In genomic region chr12:50084409-50084774, GRCh38 we compare ENCODE assay signal across 6 cellular contexts. TPM values are rescaled to one million over a fixed set of nuclear protein-coding genes. Genes with fewer than 3 reads are reported as not detected.
A peak's percentile ranks its signal among the peaks of the same experiment; 100 is the strongest.
DNase-seq lines count a peak whose midpoint lies in the region; ATAC-seq and TF ChIP-seq lines count a peak whose summit lies in the region.
"Not testable (repeated sequence)": the region's sequence is repeated elsewhere in the genome, so short reads cannot be mapped to it uniquely, and the experiment has no call there.

No MANE protein-coding gene starts in this region.

- H3K4me3 ChIP-seq in OCI-LY3 (ENCODE audit: low read length), result peak overlapping the region; percentile 80
- peak overlapping the region; percentile 70 to 100 (median 96) for H3K4me3 ChIP-seq in fibroblast of lung (replicated peaks in 1 of 4; ENCODE audit: control extremely low read depth in 1 of 4, insufficient read depth in 1 of 4, low read depth in 3 of 4, low read length in 4 of 4)
- peak overlapping the region; percentile 88 for H3K4me3 ChIP-seq in mucosa of descending colon

- H3K9me3 ChIP-seq in CD4-positive, alpha-beta T cell (ENCODE audit: control insufficient read depth, low read length); OCI-LY3 (ENCODE audit: insufficient read depth, low read length); fibroblast of lung (ENCODE audit: control insufficient read depth, insufficient read depth, low read depth, low read length); mucosa of descending colon: not testable (repeated sequence)

- H4K20me1 ChIP-seq in OCI-LY3 (ENCODE audit: insufficient read depth, low read length); fibroblast of lung (ENCODE audit: control insufficient read depth, extremely low read depth, insufficient read depth, low read length): not testable (repeated sequence)

- peaks cover 40% of the 10 kb centered on the region for H3K36me3 Mint-ChIP-seq in CD4-positive, alpha-beta T cell (ENCODE audit: low read depth)
- peaks cover 13% of the 10 kb centered on the region for H3K36me3 Mint-ChIP-seq in activated naive CD8-positive, alpha-beta T cell treated with anti-CD3 and anti-CD28 coated beads, Interleukin-2, amount 50 U/mL, for 24 hours (ENCODE audit: low read depth)
- not testable (repeated sequence) for H3K36me3 Mint-ChIP-seq in stimulated activated naive B cell treated with anti-CD40 and anti-IgM and Interleukin-4, amounts not matched to agents 10 μg/mL and 1 μg/mL and 100 μg/mL, for 72 hours

- ATAC-seq in CD4-positive, alpha-beta T cell (ENCODE audit: poor library complexity); activated naive CD8-positive, alpha-beta T cell treated with anti-CD3 and anti-CD28 coated beads, Interleukin-2, amount 50 U/mL, for 24 hours; mucosa of descending colon; stimulated activated naive B cell treated with anti-CD40 and anti-IgM and Interleukin-4, amounts not matched to agents 10 μg/mL and 1 μg/mL and 100 μg/mL, for 72 hours (replicated peaks): not testable (repeated sequence)

- peak overlapping the region; percentile 82 for H3K27ac ChIP-seq in CD4-positive, alpha-beta T cell (ENCODE audit: low read depth, low read length)
- H3K27ac ChIP-seq in OCI-LY3 (ENCODE audit: low read length), result peak overlapping the region; percentile 76
- peak overlapping the region; percentile 87 for H3K27ac ChIP-seq in fibroblast of lung (ENCODE audit: insufficient read depth, low read length)

- H3K36me3 ChIP-seq in OCI-LY3 (replicated peaks; ENCODE audit: low read depth, low read length), result peaks cover 19% of the 10 kb centered on the region
- H3K36me3 ChIP-seq in fibroblast of lung (ENCODE audit: control insufficient read depth, insufficient read depth, low read length); mucosa of descending colon (ENCODE audit: low read depth): not testable (repeated sequence)

- POLR2A ChIA-PET in CD4-positive, alpha-beta T cell (lab: Charles Lee), result interaction anchor here (0.6 to 4.6 kb wide), 21 partner anchors 12 to 849 kb away, joined by 3 to 127 read pairs (median 4); partner anchors contain the start of genes ATF1, CERS5, COX14 and LIMA1

- not testable (repeated sequence) for DNase-seq in CD4-positive, alpha-beta T cell; activated naive CD8-positive, alpha-beta T cell treated with anti-CD3 and anti-CD28 coated beads, Interleukin-2, amount 50 U/mL, for 24 hours; fibroblast of lung (ENCODE audit: low read depth in 2 of 2); mucosa of descending colon; stimulated activated naive B cell treated with anti-CD40 and anti-IgM and Interleukin-4, amounts not matched to agents 10 μg/mL and 1 μg/mL and 100 μg/mL, for 72 hours

- H3K27me3 Mint-ChIP-seq in CD4-positive, alpha-beta T cell; activated naive CD8-positive, alpha-beta T cell treated with anti-CD3 and anti-CD28 coated beads, Interleukin-2, amount 50 U/mL, for 24 hours; stimulated activated naive B cell treated with anti-CD40 and anti-IgM and Interleukin-4, amounts not matched to agents 10 μg/mL and 1 μg/mL and 100 μg/mL, for 72 hours: not testable (repeated sequence)

- H3K4me2 ChIP-seq in OCI-LY3 (ENCODE audit: low read length) (peak overlapping the region; percentile 70), fibroblast of lung (ENCODE audit: extremely low read depth, insufficient read depth, low read length) (peak overlapping the region; percentile 88)

- H2AFZ ChIP-seq in OCI-LY3 (ENCODE audit: low read depth, low read length) (peak overlapping the region; percentile 79; the same call in 1 of the 2 replicates), fibroblast of lung (ENCODE audit: low read length) (peak overlapping the region; percentile 94)

- CTCF ChIA-PET in CD4-positive, alpha-beta T cell (lab: Charles Lee), result interaction anchor here (0.5 to 4.5 kb wide), 18 partner anchors 8 to 461 kb away, joined by 3 to 83 read pairs (median 4); partner anchors contain the start of genes CERS5, COX14, PRPF40B and RACGAP1

- intact Hi-C loops in CD4-positive, alpha-beta T cell (cut with DNase I, micrococcal nuclease), result loop anchor here (2.0 to 10.0 kb wide), 4 partner anchors 26 to 680 kb away; partner anchors contain the start of genes ATF1 (in 1 of the 2) and LIMA1 (in 1 of the 2)
- intact Hi-C loops in mucosa of descending colon (cut with DNase I, micrococcal nuclease), result not testable (repeated sequence)

- not testable (repeated sequence) for H3K9me3 Mint-ChIP-seq in CD4-positive, alpha-beta T cell; activated naive CD8-positive, alpha-beta T cell treated with anti-CD3 and anti-CD28 coated beads, Interleukin-2, amount 50 U/mL, for 24 hours; stimulated activated naive B cell treated with anti-CD40 and anti-IgM and Interleukin-4, amounts not matched to agents 10 μg/mL and 1 μg/mL and 100 μg/mL, for 72 hours

- H3K4me3 Mint-ChIP-seq in CD4-positive, alpha-beta T cell, result peak overlapping the region; percentile 96
- peak overlapping the region; percentile 91 for H3K4me3 Mint-ChIP-seq in activated naive CD8-positive, alpha-beta T cell treated with anti-CD3 and anti-CD28 coated beads, Interleukin-2, amount 50 U/mL, for 24 hours
- H3K4me3 Mint-ChIP-seq in stimulated activated naive B cell treated with anti-CD40 and anti-IgM and Interleukin-4, amounts not matched to agents 10 μg/mL and 1 μg/mL and 100 μg/mL, for 72 hours, result peak overlapping the region; percentile 96

- H3K4me1 ChIP-seq in OCI-LY3 (ENCODE audit: low read length); fibroblast of lung (ENCODE audit: control insufficient read depth, extremely low read depth, insufficient read depth, low read length): not testable (repeated sequence)
- H3K4me1 ChIP-seq in mucosa of descending colon (ENCODE audit: low read depth), result peaks cover 10% of the 10 kb centered on the region

- H3K27ac Mint-ChIP-seq in CD4-positive, alpha-beta T cell, result peak overlapping the region; percentile 99
- H3K27ac Mint-ChIP-seq in activated naive CD8-positive, alpha-beta T cell treated with anti-CD3 and anti-CD28 coated beads, Interleukin-2, amount 50 U/mL, for 24 hours, result peak overlapping the region; percentile 96
- H3K27ac Mint-ChIP-seq in stimulated activated naive B cell treated with anti-CD40 and anti-IgM and Interleukin-4, amounts not matched to agents 10 μg/mL and 1 μg/mL and 100 μg/mL, for 72 hours, result peak overlapping the region; percentile 98

- H3K27me3 ChIP-seq in CD4-positive, alpha-beta T cell (ENCODE audit: control insufficient read depth, insufficient read depth, low read length); OCI-LY3 (ENCODE audit: low read depth, low read length); fibroblast of lung (ENCODE audit: control insufficient read depth, insufficient read depth, low read length): not testable (repeated sequence)

- TF ChIP-seq CTCF in CD4-positive, alpha-beta T cell (IDR thresholded peaks at IDR 0.05); OCI-LY3 (IDR thresholded peaks at IDR 0.05; ENCODE audit: low read depth, low read length); fibroblast of lung (conservative IDR thresholded peaks at IDR 0.05 in 1 of 2, IDR thresholded peaks at IDR 0.05 in 1 of 2; ENCODE audit: low read depth in 1 of 2, low read length in 2 of 2); mucosa of descending colon (IDR thresholded peaks at IDR 0.05): not testable (repeated sequence)

- peak overlapping the region; percentile 78 for H3K9ac ChIP-seq in OCI-LY3 (ENCODE audit: low read length)
- H3K9ac ChIP-seq in fibroblast of lung (ENCODE audit: insufficient read depth, low read length), result peak overlapping the region; percentile 80

- H3K79me2 ChIP-seq in OCI-LY3 (ENCODE audit: low read length), result peaks cover 20% of the 10 kb centered on the region
- not testable (repeated sequence) for H3K79me2 ChIP-seq in fibroblast of lung (ENCODE audit: control insufficient read depth, insufficient read depth, low read length)

- H3K4me1 Mint-ChIP-seq in CD4-positive, alpha-beta T cell (ENCODE audit: low read depth), result peaks cover 43% of the 10 kb centered on the region
- peaks cover 45% of the 10 kb centered on the region for H3K4me1 Mint-ChIP-seq in activated naive CD8-positive, alpha-beta T cell treated with anti-CD3 and anti-CD28 coated beads, Interleukin-2, amount 50 U/mL, for 24 hours
- H3K4me1 Mint-ChIP-seq in stimulated activated naive B cell treated with anti-CD40 and anti-IgM and Interleukin-4, amounts not matched to agents 10 μg/mL and 1 μg/mL and 100 μg/mL, for 72 hours, result peaks cover 26 to 49% of the 10 kb centered on the region in 2 donors

RNA-seq across cellular contexts. Expression of gene SMARCD1, which starts 0.8 kb away (rescaled TPM):
- total RNA-seq in CD4-positive, alpha-beta T cell, result 10 to 100 TPM; 78.9 to 80.0 TPM
- 22.9 and 34.3 TPM in 2 replicates for total RNA-seq in fibroblast of lung
- 30.5 and 45.0 TPM in 2 replicates for polyA plus RNA-seq in fibroblast of lung
- polyA plus RNA-seq in fibroblast of lung (2012), result 23.3 and 31.5 TPM in 2 replicates
- 42.1 and 88.6 TPM in 2 replicates for polyA minus RNA-seq in fibroblast of lung (ENCODE audit: low replicate concordance)
- total RNA-seq in mucosa of descending colon, result 10 to 100 TPM; 34.2 to 44.9 (median 38.9) TPM

RNA-seq across cellular contexts. Expression of gene GPD1, which starts 19.4 kb away (rescaled TPM):
- total RNA-seq in CD4-positive, alpha-beta T cell, result under 1 TPM; 0.41 to 0.47 TPM
- total RNA-seq in fibroblast of lung (under 0.01 TPM in 1 of 2 replicates, not detected in the other), mucosa of descending colon (1 to 10 TPM; 1.7 to 4.1 (median 1.9) TPM)
- polyA plus RNA-seq in fibroblast of lung, result 0.03 TPM in 1 of 2 replicates, not detected in the other
- polyA plus RNA-seq in fibroblast of lung (2012), result 0.08 TPM in 1 of 2 replicates, not detected in the other
- not detected in 2 replicates for polyA minus RNA-seq in fibroblast of lung (ENCODE audit: low replicate concordance)

RNA-seq across cellular contexts. Expression of gene ASIC1, which starts 27.0 kb away (rescaled TPM):
- total RNA-seq in CD4-positive, alpha-beta T cell, result 1 to 10 TPM; 1.5 to 2.8 TPM
- total RNA-seq in fibroblast of lung, result 1.7 and 1.8 TPM in 2 replicates
- polyA plus RNA-seq in fibroblast of lung, result 2.6 and 3.9 TPM in 2 replicates
- polyA plus RNA-seq in fibroblast of lung (2012), result 3.1 and 4.2 TPM in 2 replicates
- 9.8 and 11.0 TPM in 2 replicates for polyA minus RNA-seq in fibroblast of lung (ENCODE audit: low replicate concordance)
- 1 to 10 TPM in 2 of 3 donors, under 1 TPM in 1; 0.35 to 9.9 (median 1.7) TPM for total RNA-seq in mucosa of descending colon

RNA-seq across cellular contexts. Expression of gene COX14, which starts 27.6 kb away (rescaled TPM):
- 10 to 100 TPM; 51.1 to 52.8 TPM for total RNA-seq in CD4-positive, alpha-beta T cell
- total RNA-seq in fibroblast of lung, result 39.0 and 55.3 TPM in 2 replicates
- 57.1 and 58.7 TPM in 2 replicates for polyA plus RNA-seq in fibroblast of lung
- polyA plus RNA-seq in fibroblast of lung (2012), result 62.5 and 68.8 TPM in 2 replicates
- 79.2 and 91.9 TPM in 2 replicates for polyA minus RNA-seq in fibroblast of lung (ENCODE audit: low replicate concordance)
- total RNA-seq in mucosa of descending colon, result 10 to 100 TPM; 72.2 to 89.8 (median 74.9) TPM

RNA-seq across cellular contexts. Expression of gene RACGAP1, which starts 59.1 kb away (rescaled TPM):
- 1 to 10 TPM; 3.0 to 3.3 TPM for total RNA-seq in CD4-positive, alpha-beta T cell
- 15.2 and 38.1 TPM in 2 replicates for total RNA-seq in fibroblast of lung
- polyA plus RNA-seq in fibroblast of lung, result 22.9 and 73.4 TPM in 2 replicates
- 25.0 and 77.1 TPM in 2 replicates for polyA plus RNA-seq in fibroblast of lung (2012)
- polyA minus RNA-seq in fibroblast of lung (ENCODE audit: low replicate concordance), result 7.4 and 96.5 TPM in 2 replicates
- total RNA-seq in mucosa of descending colon, result 10 to 100 TPM; 16.0 to 45.5 (median 34.4) TPM
